ENCODE assay signal across 22 cellular contexts in the genomic region with DNA sequence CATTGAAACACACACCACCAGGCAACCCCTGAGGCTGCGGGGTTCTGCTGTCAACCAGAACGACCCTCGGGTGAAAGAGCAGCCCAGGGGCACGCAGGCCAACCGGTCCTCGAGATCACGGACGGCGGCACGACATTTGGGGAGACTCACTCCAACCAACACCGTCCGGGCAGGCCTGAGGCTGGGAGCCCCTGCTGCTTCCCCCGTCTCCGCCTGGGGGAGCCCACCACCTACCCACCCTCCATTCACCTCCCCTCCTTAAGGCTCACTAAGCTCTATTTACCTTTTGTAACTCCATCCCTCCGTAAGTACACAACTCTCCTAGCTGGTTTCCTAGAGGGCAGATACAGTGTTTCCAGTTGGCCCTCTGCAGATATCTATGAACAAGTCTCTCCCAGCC.
DNase-seq lines count a peak whose midpoint lies in the region; ATAC-seq and TF ChIP-seq lines count a peak whose summit lies in the region.
"Had no signal": no experiment of that assay in that cellular context is flagged by ENCODE, and none has a peak within 500 bp of the region (broad histone marks: within the 10 kb centered on the region; RNA-seq: fewer than 3 reads in every experiment).

No MANE protein-coding gene starts in this region.

- intact Hi-C loops in spleen (cut with DNase I; ENCODE audit: low total_unique reads) = no loop called here

- H3K9me2 ChIP-seq in Loucy (replicated peaks; ENCODE audit: low read depth, low read length) = no peaks in the 10 kb centered on the region

- DNase-seq in NCI-H524 (lab: John Stamatoyannopoulos, UW) = peak; percentile 11 to 14
- no peak for DNase-seq in NCI-H524 treated with DMSO at 0.1 percent for 48 hours (lab: John Stamatoyannopoulos, UW)
- no peak for DNase-seq in brain microvascular endothelial cell
- peak; percentile 77 for DNase-seq in spleen
- no peak for DNase-seq in hepatic stellate cell (ENCODE audit: low spot score)
- DNase-seq: activated CD4-positive, alpha-beta memory T cell treated with anti-CD3 and anti-CD28 coated beads, Interleukin-2, amount 10 ng/mL, durations not matched to agents 7 days and 5 days; activated T-cell treated with anti-CD3 and anti-CD28 coated beads for 4 hours; adrenal gland; BE2C; dermis blood vessel endothelial cell; foreskin fibroblast; hypothalamus; Kasumi-1; mammary epithelial cell; NCI-H1092 treated with DMSO at 0.1 percent for 48 hours; NCI-H2029 treated with DMSO at 0.1 percent for 48 hours; NCI-H510A treated with DMSO at 0.1 percent for 48 hours; SJCRH30; stimulated activated CD4-positive, alpha-beta T cell treated with anti-CD3 and anti-CD28 coated beads, Interleukin-12 subunit alpha, Interleukin-12 subunit beta, amount 100 ng/mL, for 4 hours had no signal

- no peaks in the 10 kb centered on the region for H3K79me2 ChIP-seq in Loucy (ENCODE audit: insufficient read depth, low read length)

- in situ Hi-C loops in brain microvascular endothelial cell (cut with HindIII; ENCODE audit: low pct_ligation_motif_present, low sequenced_read_pairs) = no loop called here

- H3K9me3 ChIP-seq in Loucy (ENCODE audit: insufficient read depth, low read depth, low read length) (no peaks in the 10 kb centered on the region), spleen (peaks cover 0 to 39% (median 0%) of the 10 kb centered on the region in 8 donors)
- H3K9me3 ChIP-seq: adrenal gland, BE2C, SJCRH30 had no signal

- H3K36me3 ChIP-seq in Loucy (ENCODE audit: insufficient read depth, low read length) = no peaks in the 10 kb centered on the region
- H3K36me3 ChIP-seq in brain microvascular endothelial cell (replicated peaks) = no peaks in the 10 kb centered on the region
- no peaks in the 10 kb centered on the region for H3K36me3 ChIP-seq in spleen
- H3K36me3 ChIP-seq: adrenal gland, BE2C, SJCRH30 had no signal

- 77 to 92% (median 84%) methylated on average over 12 to 15 of the region's 15 CpGs for WGBS in spleen, 5 donors

- no peak overlapping the region for H2AFZ ChIP-seq in Loucy (ENCODE audit: low read length)

- H4K20me1 ChIP-seq in Loucy (ENCODE audit: insufficient read depth, low read length, poor library complexity, severe bottlenecking) = no peaks in the 10 kb centered on the region

- TF ChIP-seq CTCF in Loucy (conservative IDR thresholded peaks at IDR 0.05; ENCODE audit: low read length) (peak; percentile 36), brain microvascular endothelial cell (IDR thresholded peaks at IDR 0.05; ENCODE audit: low read depth, low read length, missing control alignments) (peak; percentile 18), spleen (IDR thresholded peaks at IDR 0.05 in 8 of 11, conservative IDR thresholded peaks at IDR 0.05 in 3 of 11) (no peak)

- no peak overlapping the region for H3K4me3 ChIP-seq in Loucy (ENCODE audit: low read length, poor library complexity, severe bottlenecking)
- H3K4me3 ChIP-seq in brain microvascular endothelial cell (ENCODE audit: low read depth, low read length) = no peak overlapping the region
- H3K4me3 ChIP-seq in spleen = no peak overlapping the region
- H3K4me3 ChIP-seq: adrenal gland, SJCRH30 had no signal

- no peak overlapping the region for H3K4me2 ChIP-seq in Loucy (ENCODE audit: low read depth, low read length, poor library complexity, severe bottlenecking)

- H3K27me3 ChIP-seq in Loucy (ENCODE audit: insufficient read depth, low read length, poor library complexity, severe bottlenecking) = no peaks in the 10 kb centered on the region
- no peaks in the 10 kb centered on the region for H3K27me3 ChIP-seq in brain microvascular endothelial cell (replicated peaks)
- no peaks in the 10 kb centered on the region for H3K27me3 ChIP-seq in spleen (replicated peaks in 1 of 7)
- H3K27me3 ChIP-seq: adrenal gland, BE2C, SJCRH30 had no signal

- H3K4me1 ChIP-seq in Loucy (ENCODE audit: insufficient read depth, low read length, poor library complexity, severe bottlenecking) = no peaks in the 10 kb centered on the region
- peaks cover 0 to 53% (median 0%) of the 10 kb centered on the region in 6 donors for H3K4me1 ChIP-seq in spleen
- H3K4me1 ChIP-seq: adrenal gland, BE2C, SJCRH30 had no signal

- H3K9ac ChIP-seq in Loucy (ENCODE audit: low read depth, low read length, poor library complexity, severe bottlenecking) = no peak overlapping the region

- H3K27ac ChIP-seq in brain microvascular endothelial cell (no peak overlapping the region), spleen (no peak overlapping the region)
- H3K27ac ChIP-seq: adrenal gland, SJCRH30 had no signal

- ATAC-seq in GM21423 (IDR thresholded peaks at IDR 0.05; ENCODE audit: unreplicated experiment) (no peak), HG03108 (IDR thresholded peaks at IDR 0.05; ENCODE audit: unreplicated experiment) (no peak)

- TF ChIP-seq POLR2A in spleen (IDR thresholded peaks at IDR 0.05) = no peak

- H3F3A ChIP-seq in Loucy (ENCODE audit: low read depth) = no peaks in the 10 kb centered on the region

Comparison
In these comparisons a context has a peak if more than half of its experiments do, and no peak if none do; other contexts are left out.
1. DNase-seq: peak in NCI-H524 (2 of 2) and spleen (single experiment); none in NCI-H524 treated with DMSO at 0.1 percent for 48 hours (single experiment), brain microvascular endothelial cell (single experiment) and hepatic stellate cell (single experiment).
2. CTCF ChIP-seq: peak in Loucy (single experiment) and brain microvascular endothelial cell (single experiment); none in spleen (0 of 11).